In the genomic region with DNA sequence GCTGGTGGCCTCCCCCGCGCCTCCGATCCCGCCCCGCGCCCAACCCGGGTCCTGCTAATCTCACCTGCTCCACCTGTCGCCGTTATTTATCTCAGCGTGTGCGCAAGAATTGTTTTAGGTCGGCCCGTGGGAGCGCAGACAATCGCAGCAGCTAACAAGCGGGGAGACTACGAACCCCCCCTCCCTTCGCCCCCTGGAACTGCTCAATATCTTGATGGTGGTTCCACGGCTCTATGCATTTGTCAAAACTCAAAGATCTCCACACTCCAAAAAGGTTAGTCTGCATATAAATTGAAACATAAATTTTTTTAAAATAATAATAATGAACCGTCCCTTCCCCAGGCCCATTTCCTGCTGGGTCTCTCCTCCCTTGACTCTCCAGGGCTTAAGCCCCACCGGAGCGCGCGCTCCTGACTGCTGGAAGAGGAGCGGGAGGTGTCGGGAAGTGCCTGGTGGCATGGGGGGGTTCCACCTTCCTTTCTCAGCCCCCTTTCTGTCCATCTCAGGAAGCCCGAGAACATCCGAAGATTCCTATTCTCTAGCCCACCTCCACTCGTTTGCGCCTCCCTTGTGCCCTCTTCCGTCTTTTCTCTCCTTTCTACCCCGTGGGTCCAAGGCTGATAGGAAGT, we compare ENCODE assay signal across 8 cellular contexts. TPM values are rescaled to one million over a fixed set of nuclear protein-coding genes. Genes with fewer than 3 reads are reported as not detected.
DNase-seq lines count a peak whose midpoint lies in the region; ATAC-seq and TF ChIP-seq lines count a peak whose summit lies in the region.

No MANE protein-coding gene starts in this region.

- H3K9ac ChIP-seq in stomach smooth muscle (ENCODE audit: low read length in 2 of 2): peak overlapping the region in 1 of 2 donors; percentile 64

- no peak for ATAC-seq in GM21360 (IDR thresholded peaks at IDR 0.05; ENCODE audit: unreplicated experiment)
- no peak for ATAC-seq in HG02763 (IDR thresholded peaks at IDR 0.05; ENCODE audit: unreplicated experiment)

- H3K36me3 ChIP-seq in stomach smooth muscle (ENCODE audit: control insufficient read depth in 2 of 2, insufficient read depth in 2 of 2, low read length in 2 of 2): no peaks in the 10 kb centered on the region

- H3K9me3 Mint-ChIP-seq in HFFc6: no peaks in the 10 kb centered on the region
- no peaks in the 10 kb centered on the region for H3K9me3 Mint-ChIP-seq in activated T-cell treated with anti-CD3 and anti-CD28 coated beads, Interleukin-2, amount 50 U/mL, for 24 hours

- no peak for DNase-seq in AG09309 (ENCODE audit: low read depth)
- no peak for DNase-seq in HFFc6
- DNase-seq in activated T-cell treated with anti-CD3 and anti-CD28 coated beads, Interleukin-2, amount 50 U/mL, for 24 hours: no peak
- DNase-seq in substantia nigra (lab: John Stamatoyannopoulos, UW): no peak

- no peaks in the 10 kb centered on the region for H3K36me3 Mint-ChIP-seq in HFFc6 (ENCODE audit: low read depth)
- H3K36me3 Mint-ChIP-seq in activated T-cell treated with anti-CD3 and anti-CD28 coated beads, Interleukin-2, amount 50 U/mL, for 24 hours (ENCODE audit: low read depth): peaks cover 4% of the 10 kb centered on the region

- peaks cover 28% of the 10 kb centered on the region for H3K4me1 Mint-ChIP-seq in HFFc6 (ENCODE audit: low read depth)
- peaks cover 28% of the 10 kb centered on the region for H3K4me1 Mint-ChIP-seq in activated T-cell treated with anti-CD3 and anti-CD28 coated beads, Interleukin-2, amount 50 U/mL, for 24 hours (ENCODE audit: low read depth)

- H3K4me3 ChIP-seq in AG09309 (ENCODE audit: control insufficient read depth, low read depth, low read length) (peak overlapping the region; percentile 72), iPS-11a (ENCODE audit: low read depth, low read length) (peak overlapping the region; percentile 22), stomach smooth muscle (ENCODE audit: low read length in 2 of 2) (peak overlapping the region; percentile 80 to 86)

- H3K4me1 ChIP-seq in stomach smooth muscle (ENCODE audit: control insufficient read depth, insufficient read depth, low read length): peaks cover 25% of the 10 kb centered on the region

- H3K4me3 Mint-ChIP-seq in HFFc6: peak overlapping the region; percentile 97
- peak overlapping the region; percentile 95 for H3K4me3 Mint-ChIP-seq in activated T-cell treated with anti-CD3 and anti-CD28 coated beads, Interleukin-2, amount 50 U/mL, for 24 hours

- H3K9me3 ChIP-seq in stomach smooth muscle (ENCODE audit: control insufficient read depth in 2 of 2, low read length in 2 of 2): no peaks in the 10 kb centered on the region

- H3K27me3 Mint-ChIP-seq in HFFc6 (ENCODE audit: insufficient read depth): peaks cover 14% of the 10 kb centered on the region
- peaks cover 10% of the 10 kb centered on the region for H3K27me3 Mint-ChIP-seq in activated T-cell treated with anti-CD3 and anti-CD28 coated beads, Interleukin-2, amount 50 U/mL, for 24 hours

- H3K27me3 ChIP-seq in stomach smooth muscle (ENCODE audit: control insufficient read depth in 1 of 2, insufficient read depth in 2 of 2, low read length in 2 of 2): no peaks in the 10 kb centered on the region

- TF ChIP-seq CTCF in AG09309 (IDR thresholded peaks at IDR 0.05; ENCODE audit: control insufficient read depth, insufficient read depth, low read depth, low read length, missing control alignments): no peak
- TF ChIP-seq CTCF in HFFc6 (IDR thresholded peaks at IDR 0.05): no peak

- H3K27ac Mint-ChIP-seq in HFFc6: no peak overlapping the region
- peak overlapping the region; percentile 33 for H3K27ac Mint-ChIP-seq in activated T-cell treated with anti-CD3 and anti-CD28 coated beads, Interleukin-2, amount 50 U/mL, for 24 hours

- H3K27ac ChIP-seq in stomach smooth muscle (ENCODE audit: low read length): no peak overlapping the region
- no peak overlapping the region for H3K27ac ChIP-seq in substantia nigra (ENCODE audit: low read depth, low read length, poor library complexity, severe bottlenecking)

RNA-seq across cellular contexts. Expression of a gene that starts 1.6 kb away (rescaled TPM):
- 1 to 10 TPM; 3.8 to 6.8 (median 5.7) TPM for total RNA-seq in HFFc6 (2021; fragmentation: NEBNext Ultra II Directional; extraction: Animal tissue kit (Norgen Biotek cat#: 25700))

Comparison
In these comparisons a context has a peak if more than half of its experiments do, and no peak if none do; other contexts are left out.
1. H3K4me3 ChIP-seq: peak in every context shown above with its lines; median percentile 83 in stomach smooth muscle; 72 in AG09309; 22 in iPS-11a.